24 cellular contexts compared by ENCODE assay signal in the genomic region with DNA sequence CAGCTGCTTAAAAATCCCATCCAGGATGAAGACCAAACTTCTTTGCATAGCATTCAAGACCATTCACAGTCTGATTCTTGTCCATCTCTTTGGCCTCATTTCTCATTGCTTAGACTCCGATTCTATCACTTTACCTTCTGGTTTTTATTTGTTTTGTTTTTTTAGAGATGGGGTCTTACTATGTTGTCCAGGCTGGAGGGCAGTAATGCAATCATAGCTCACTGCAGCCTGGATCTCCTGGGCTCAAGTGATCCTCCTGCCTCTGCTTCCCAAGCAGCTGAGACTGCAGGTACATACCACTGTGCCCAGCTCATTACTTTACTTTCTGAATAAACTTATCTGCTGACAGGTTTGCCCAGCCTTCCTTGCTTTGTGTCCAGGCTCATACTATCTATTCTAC.
"Had no signal": no experiment of that assay in that cellular context is flagged by ENCODE, and none has a peak within 500 bp of the region (broad histone marks: within the 10 kb centered on the region; RNA-seq: fewer than 3 reads in every experiment).

No MANE protein-coding gene starts in this region.

- H2AFZ ChIP-seq: parathyroid adenoma had no signal

- ATAC-seq: left lung; lower lobe of right lung; naive thymus-derived CD8-positive, alpha-beta T cell; sciatic nerve; upper lobe of right lung had no signal

- DNase-seq: hippocampal formation; kidney; left colon; left lung; lower lobe of right lung; mammary epithelial cell; mesenchymal stem cell; occipital lobe; stimulated activated CD4-positive, alpha-beta T cell treated with anti-CD3 and anti-CD28 coated beads, Interleukin-12 subunit alpha, Interleukin-12 subunit beta, amount 100 ng/mL, for 4 hours; tibial artery; upper lobe of right lung had no signal

- H3K4me1 ChIP-seq: lower lobe of right lung, parathyroid adenoma, right atrium auricular region, tibial artery, upper lobe of right lung had no signal

- H3K27ac Mint-ChIP-seq: nephron; stimulated activated naive CD8-positive, alpha-beta T cell treated with anti-CD3 and anti-CD28 coated beads, Interleukin-15, Interleukin-2, amounts not matched to agents 100 ng/mL and 50 ng/mL, for 24 hours had no signal

- FAIRE-seq: islet of Langerhans, kidney, urothelium cell line had no signal

- H3K27ac ChIP-seq: left lung, lower lobe of right lung, parathyroid adenoma, right atrium auricular region, skin epidermis, suprapubic skin, thoracic aorta, tibial artery, upper lobe of right lung had no signal

- H3K36me3 Mint-ChIP-seq: immature natural killer cell had no signal

- H3K27me3 Mint-ChIP-seq: naive thymus-derived CD8-positive, alpha-beta T cell; stimulated activated naive CD8-positive, alpha-beta T cell treated with anti-CD3 and anti-CD28 coated beads, Interleukin-15, Interleukin-2, amounts not matched to agents 100 ng/mL and 50 ng/mL, for 24 hours had no signal

- H3K79me2 ChIP-seq: parathyroid adenoma had no signal

- H3K9me3 ChIP-seq: left lung, lower lobe of right lung, right atrium auricular region, suprapubic skin, thoracic aorta, tibial artery, upper lobe of right lung had no signal

- H3K9ac ChIP-seq: parathyroid adenoma had no signal

- H3K4me3 ChIP-seq: left lung, lower lobe of right lung, right atrium auricular region, skin epidermis, suprapubic skin, thoracic aorta, tibial artery, upper lobe of right lung had no signal

- H3K9me3 Mint-ChIP-seq: immature natural killer cell; naive thymus-derived CD8-positive, alpha-beta T cell; nephron; neural crest cell; stimulated activated naive CD8-positive, alpha-beta T cell treated with anti-CD3 and anti-CD28 coated beads, Interleukin-15, Interleukin-2, amounts not matched to agents 100 ng/mL and 50 ng/mL, for 24 hours had no signal

- H3K4me1 Mint-ChIP-seq: neural crest cell had no signal

- H3K4me3 Mint-ChIP-seq: immature natural killer cell; naive thymus-derived CD8-positive, alpha-beta T cell; nephron; neural crest cell; stimulated activated naive CD8-positive, alpha-beta T cell treated with anti-CD3 and anti-CD28 coated beads, Interleukin-15, Interleukin-2, amounts not matched to agents 100 ng/mL and 50 ng/mL, for 24 hours had no signal

- H3K27me3 ChIP-seq: left lung, right atrium auricular region, suprapubic skin, tibial artery, upper lobe of right lung had no signal

- H3K36me3 ChIP-seq: left lung, right atrium auricular region, suprapubic skin, thoracic aorta, tibial artery, upper lobe of right lung had no signal
